Comparison of ENCODE assay signal across 2 cellular contexts in genomic region chr22:19991645-19992451, GRCh38.
TF ChIP-seq lines count a peak whose summit lies in the region.

No MANE protein-coding gene starts in this region.

TF ChIP-seq in SK-N-SH, 30 proteins besides CTCF, POLR2A, EP300 and RAD21 (continued from another document):
- no peak for TF ChIP-seq ZBTB33 (IDR thresholded peaks at IDR 0.05; ENCODE audit: borderline replicate concordance, low read depth)
- TF ChIP-seq MAX (IDR thresholded peaks at IDR 0.05; ENCODE audit: low read depth), result no peak
- no peak for TF ChIP-seq GABPA (IDR thresholded peaks at IDR 0.05; ENCODE audit: low read depth)
TF ChIP-seq in SK-N-SH: peak in this region for 1.

TF ChIP-seq in WTC11, 78 proteins besides CTCF, POLR2A, EP300 and RAD21 (continued from another document):
- TF ChIP-seq, protein P1, sequence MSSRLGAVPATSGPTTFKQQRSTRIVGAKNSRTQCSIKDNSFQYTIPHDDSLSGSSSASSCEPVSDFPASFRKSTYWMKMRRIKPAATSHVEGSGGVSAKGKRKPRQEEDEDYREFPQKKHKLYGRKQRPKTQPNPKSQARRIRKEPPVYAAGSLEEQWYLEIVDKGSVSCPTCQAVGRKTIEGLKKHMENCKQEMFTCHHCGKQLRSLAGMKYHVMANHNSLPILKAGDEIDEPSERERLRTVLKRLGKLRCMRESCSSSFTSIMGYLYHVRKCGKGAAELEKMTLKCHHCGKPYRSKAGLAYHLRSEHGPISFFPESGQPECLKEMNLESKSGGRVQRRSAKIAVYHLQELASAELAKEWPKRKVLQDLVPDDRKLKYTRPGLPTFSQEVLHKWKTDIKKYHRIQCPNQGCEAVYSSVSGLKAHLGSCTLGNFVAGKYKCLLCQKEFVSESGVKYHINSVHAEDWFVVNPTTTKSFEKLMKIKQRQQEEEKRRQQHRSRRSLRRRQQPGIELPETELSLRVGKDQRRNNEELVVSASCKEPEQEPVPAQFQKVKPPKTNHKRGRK (CRISPR knock-in tag; IDR thresholded peaks at IDR 0.05; ENCODE audit: borderline replicate concordance), result no peak
